In the genomic region with DNA sequence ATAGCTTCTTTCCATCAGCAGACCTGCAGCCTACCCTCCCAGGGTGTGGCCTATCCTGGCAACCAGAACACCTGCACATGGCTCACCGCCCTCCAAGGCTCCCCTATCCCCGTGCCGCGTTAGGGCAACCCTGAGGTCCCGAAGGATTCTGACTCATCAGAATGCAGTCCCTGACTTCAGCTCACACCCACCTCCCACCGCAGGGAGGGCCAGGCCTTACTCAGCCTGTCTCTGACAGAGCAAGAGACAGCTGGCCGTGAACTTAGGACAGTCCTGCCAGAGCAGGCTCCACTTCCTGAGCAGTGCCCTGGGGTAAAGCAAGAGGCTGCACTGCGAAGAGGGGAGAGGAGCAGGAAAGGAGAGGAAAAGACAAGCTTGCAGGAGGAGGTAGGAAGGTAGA, we compare ENCODE assay signal across 9 cellular contexts.
DNase-seq lines count a peak whose midpoint lies in the region; ATAC-seq, FAIRE-seq and TF ChIP-seq lines count a peak whose summit lies in the region.
"Had no signal": no experiment of that assay in that cellular context is flagged by ENCODE, and none has a peak within 500 bp of the region (broad histone marks: within the 10 kb centered on the region; RNA-seq: fewer than 3 reads in every experiment).

No MANE protein-coding gene starts in this region.

- peaks cover 23% of the 10 kb centered on the region for H4K20me1 ChIP-seq in osteoblast (ENCODE audit: insufficient read depth, low read length)

- H3K36me3 ChIP-seq in osteoblast (ENCODE audit: insufficient read depth, low read length) = no peaks in the 10 kb centered on the region

- ATAC-seq in GM21576 (IDR thresholded peaks at IDR 0.05; ENCODE audit: unreplicated experiment) = no peak

- H2AFZ ChIP-seq in osteoblast (ENCODE audit: low read length) = no peak overlapping the region

- no peaks in the 10 kb centered on the region for H3K79me2 ChIP-seq in osteoblast (ENCODE audit: insufficient read depth, low read length)

- H3K4me3 ChIP-seq in osteoblast (ENCODE audit: insufficient read depth, low read length) = no peak overlapping the region

- no peaks in the 10 kb centered on the region for H3K27me3 ChIP-seq in osteoblast (ENCODE audit: insufficient read depth, low read length)

- peak; percentile 13 for DNase-seq in COLO829 (ENCODE audit: low spot score)
- DNase-seq in RCC 7860 (ENCODE audit: low spot score) = peak; percentile 58
- DNase-seq in fibroblast of peridontal ligament (ENCODE audit: extremely low read depth) = peak; percentile 65
- DNase-seq in osteoblast (ENCODE audit: insufficient read length, low spot score, missing footprints) = peak; percentile 94
- DNase-seq in stimulated activated CD8-positive, alpha-beta memory T cell treated with anti-CD3 and anti-CD28 coated beads, Interleukin-4, amount 100 ng/mL, for 48 hours = no peak
- DNase-seq in T-helper 2 cell = no peak
- no peak for DNase-seq in midbrain (lab: John Stamatoyannopoulos, UW)
- DNase-seq: activated CD8-positive, alpha-beta memory T cell treated with anti-CD3 and anti-CD28 coated beads for 24 hours had no signal

- peak overlapping the region; percentile 23 for H3K27ac ChIP-seq in osteoblast (ENCODE audit: low read depth, low read length)

- no peak for TF ChIP-seq CTCF in osteoblast (IDR thresholded peaks at IDR 0.05; ENCODE audit: extremely low read depth, low read depth, low read length)

- peak; percentile 71 for FAIRE-seq in RCC 7860 (lab: Jason Lieb, UNC)

- no peaks in the 10 kb centered on the region for H3K9me3 ChIP-seq in osteoblast (ENCODE audit: low read depth, low read length)

- peaks cover 12% of the 10 kb centered on the region for H3K4me1 ChIP-seq in osteoblast (ENCODE audit: insufficient read depth, low read length)

- peak overlapping the region; percentile 52 for H3K4me2 ChIP-seq in osteoblast (ENCODE audit: insufficient read depth, low read length)

Comparison
In these comparisons a context has a peak if more than half of its experiments do, and no peak if none do; other contexts are left out.
1. DNase-seq: peak in COLO829 (single experiment), RCC 7860 (single experiment), fibroblast of peridontal ligament (single experiment) and osteoblast (single experiment); none in stimulated activated CD8-positive, alpha-beta memory T cell treated with anti-CD3 and anti-CD28 coated beads, Interleukin-4, amount 100 ng/mL, for 48 hours (single experiment), T-helper 2 cell (0 of 5) and midbrain (single experiment).